ENCODE assay signal across 21 cellular contexts in genomic region chr1:30335389-30335996, GRCh38.
"Had no signal": no experiment of that assay in that cellular context is flagged by ENCODE, and none has a peak within 500 bp of the region (broad histone marks: within the 10 kb centered on the region; RNA-seq: fewer than 3 reads in every experiment).

No MANE protein-coding gene starts in this region.

- H3K36me3 ChIP-seq: left lung, neutrophil, pancreas, spleen had no signal

- H3K27ac ChIP-seq: left lung, neutrophil, pancreas, spleen had no signal

- H3K4me1 ChIP-seq: left lung, pancreas, spleen had no signal

- H3K36me3 Mint-ChIP-seq: immature natural killer cell; naive thymus-derived CD8-positive, alpha-beta T cell; WTC11 had no signal

- H3K27ac Mint-ChIP-seq: activated CD4-positive, alpha-beta T cell treated with anti-CD3 and anti-CD28 coated beads for 36 hours; activated naive CD8-positive, alpha-beta T cell treated with anti-CD3 and anti-CD28 coated beads, Interleukin-2, amount 50 U/mL, for 24 hours; immature natural killer cell; naive thymus-derived CD8-positive, alpha-beta T cell; T-helper 1 cell treated with Interleukin-12 subunit alpha and Interleukin-12 subunit beta and Interleukin-4 antibody, amounts not matched to agents 30 μg/mL and 1 μg/mL, for 36 hours; WTC11 had no signal

- H3K4me3 Mint-ChIP-seq: activated CD4-positive, alpha-beta T cell treated with anti-CD3 and anti-CD28 coated beads for 36 hours; activated naive CD8-positive, alpha-beta T cell treated with anti-CD3 and anti-CD28 coated beads, Interleukin-2, amount 50 U/mL, for 24 hours; immature natural killer cell; naive thymus-derived CD8-positive, alpha-beta T cell; T-helper 1 cell treated with Interleukin-12 subunit alpha and Interleukin-12 subunit beta and Interleukin-4 antibody, amounts not matched to agents 30 μg/mL and 1 μg/mL, for 36 hours; WTC11 had no signal

- H3K27me3 ChIP-seq: spleen had no signal

- H3K4me3 ChIP-seq: left lung, lung, pancreas, spleen had no signal

- H3K9me3 ChIP-seq: left lung, neutrophil, pancreas, spleen had no signal

- H3K9me3 Mint-ChIP-seq: activated naive CD8-positive, alpha-beta T cell treated with anti-CD3 and anti-CD28 coated beads, Interleukin-2, amount 50 U/mL, for 24 hours; immature natural killer cell; naive thymus-derived CD8-positive, alpha-beta T cell; T-helper 1 cell treated with Interleukin-12 subunit alpha and Interleukin-12 subunit beta and Interleukin-4 antibody, amounts not matched to agents 30 μg/mL and 1 μg/mL, for 36 hours; WTC11 had no signal

- DNase-seq: activated CD4-positive, alpha-beta T cell treated with anti-CD3 and anti-CD28 coated beads for 36 hours; activated CD4-positive, alpha-beta T cell treated with anti-CD3 and anti-CD28 coated beads, Interleukin-2, amount 50 U/mL, for 4 hours; activated effector memory CD4-positive, alpha-beta T cell treated with anti-CD3 and anti-CD28 coated beads, Interleukin-2, amount 50 U/mL, for 16 hours; activated naive CD4-positive, alpha-beta T cell treated with anti-CD3 and anti-CD28 coated beads, Interleukin-2, amount 50 U/mL, for 16 hours; activated naive CD8-positive, alpha-beta T cell treated with anti-CD3 and anti-CD28 coated beads, Interleukin-2, amount 50 U/mL, for 24 hours; activated T-cell treated with anti-CD3 and anti-CD28 coated beads for 4 hours; effector CD4-positive, alpha-beta T cell; erythroblast; foreskin fibroblast; immature natural killer cell; left lung; pancreas; stimulated activated CD4-positive, alpha-beta T cell treated with anti-CD3 and anti-CD28 coated beads, Interleukin-4, amount 100 ng/mL, for 24 hours; stimulated activated naive CD4-positive, alpha-beta T cell treated with Interleukin-2 at 50 U/mL for 16 hours; T1000 had no signal

- H3K4me1 Mint-ChIP-seq: activated CD4-positive, alpha-beta T cell treated with anti-CD3 and anti-CD28 coated beads for 36 hours; activated naive CD8-positive, alpha-beta T cell treated with anti-CD3 and anti-CD28 coated beads, Interleukin-2, amount 50 U/mL, for 24 hours; immature natural killer cell; naive thymus-derived CD8-positive, alpha-beta T cell; WTC11 had no signal
